13 cellular contexts compared by ENCODE assay signal in the genomic region with DNA sequence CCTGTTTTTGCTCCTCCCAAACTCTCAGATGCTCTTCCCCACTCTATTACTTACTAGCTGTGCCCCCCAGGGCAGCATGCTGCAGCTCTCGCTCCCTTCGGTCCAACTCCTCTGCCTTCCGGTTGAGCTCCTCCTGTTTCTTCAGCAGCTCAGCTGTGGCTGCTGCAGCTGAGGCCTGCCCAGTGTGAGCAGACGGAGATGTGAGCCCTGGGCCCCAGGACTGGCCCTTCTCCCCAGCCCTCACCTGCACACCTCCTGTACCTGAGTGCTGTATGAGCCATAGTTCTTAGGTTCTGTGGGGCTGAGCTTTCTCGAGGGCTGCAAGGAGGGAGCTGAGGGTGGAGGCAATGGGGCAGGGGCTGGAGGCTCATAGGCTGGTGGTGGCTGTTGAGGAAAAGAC. TPM values are rescaled to one million over a fixed set of nuclear protein-coding genes. Genes with fewer than 3 reads are reported as not detected.
DNase-seq lines count a peak whose midpoint lies in the region; ATAC-seq and TF ChIP-seq lines count a peak whose summit lies in the region.
"Had no signal": no experiment of that assay in that cellular context is flagged by ENCODE, and none has a peak within 500 bp of the region (broad histone marks: within the 10 kb centered on the region; RNA-seq: fewer than 3 reads in every experiment).

No MANE protein-coding gene starts in this region.

- no peak for ATAC-seq in stimulated activated naive CD8-positive, alpha-beta T cell treated with anti-CD3 and anti-CD28 coated beads, Interleukin-15, Interleukin-2, amounts not matched to agents 100 U/mL and 50 U/mL, for 24 hours
- ATAC-seq in T-helper 17 cell (no peak), right cardiac atrium (no peak)

- H3K27me3 ChIP-seq in right cardiac atrium (ENCODE audit: control insufficient read depth, insufficient read depth) (no peaks in the 10 kb centered on the region), vagina (no peaks in the 10 kb centered on the region)

- no peak for TF ChIP-seq POLR2A in vagina (IDR thresholded peaks at IDR 0.05)

- H3K4me1 Mint-ChIP-seq in stimulated activated naive CD8-positive, alpha-beta T cell treated with anti-CD3 and anti-CD28 coated beads, Interleukin-15, Interleukin-2, amounts not matched to agents 100 ng/mL and 50 ng/mL, for 24 hours (ENCODE audit: low read depth), result peaks cover 46% of the 10 kb centered on the region
- H3K4me1 Mint-ChIP-seq in T-helper 17 cell (peaks cover 42% of the 10 kb centered on the region), glutamatergic neuron (ENCODE audit: low read depth, unreplicated experiment) (peaks cover 23% of the 10 kb centered on the region)

- no peak for DNase-seq in stimulated activated naive CD8-positive, alpha-beta T cell treated with anti-CD3 and anti-CD28 coated beads, Interleukin-15, Interleukin-2, amounts not matched to agents 100 U/mL and 50 U/mL, for 24 hours
- DNase-seq in T-helper 17 cell (no peak), glutamatergic neuron (no peak), right cardiac atrium (no peak), vagina (ENCODE audit: extremely low spot score in 2 of 2) (no peak), NCI-H2081 (lab: John Stamatoyannopoulos, UW) (no peak), coronary artery (ENCODE audit: low spot score) (no peak)
- DNase-seq: NCI-H69; stimulated activated CD4-positive, alpha-beta T cell treated with anti-CD3 and anti-CD28 coated beads, Interleukin-2, amount 100 ng/mL, for 24 hours; T1000 had no signal

- H3K4me3 Mint-ChIP-seq in stimulated activated naive CD8-positive, alpha-beta T cell treated with anti-CD3 and anti-CD28 coated beads, Interleukin-15, Interleukin-2, amounts not matched to agents 100 ng/mL and 50 ng/mL, for 24 hours, result peak overlapping the region; percentile 90
- H3K4me3 Mint-ChIP-seq in T-helper 17 cell (peak overlapping the region; percentile 53), glutamatergic neuron (ENCODE audit: unreplicated experiment) (peak overlapping the region; percentile 57)

- peaks cover 75% of the 10 kb centered on the region for H3K36me3 Mint-ChIP-seq in stimulated activated naive CD8-positive, alpha-beta T cell treated with anti-CD3 and anti-CD28 coated beads, Interleukin-15, Interleukin-2, amounts not matched to agents 100 ng/mL and 50 ng/mL, for 24 hours (ENCODE audit: low read depth)
- H3K36me3 Mint-ChIP-seq in T-helper 17 cell (ENCODE audit: low read depth) (peaks cover 11% of the 10 kb centered on the region), glutamatergic neuron (ENCODE audit: unreplicated experiment) (peaks cover 17% of the 10 kb centered on the region)

- peaks cover 7% of the 10 kb centered on the region for H3K4me1 ChIP-seq in right cardiac atrium (ENCODE audit: control insufficient read depth, insufficient read depth, low read length)
- peaks cover 34% of the 10 kb centered on the region for H3K4me1 ChIP-seq in vagina

- H3K27ac Mint-ChIP-seq in stimulated activated naive CD8-positive, alpha-beta T cell treated with anti-CD3 and anti-CD28 coated beads, Interleukin-15, Interleukin-2, amounts not matched to agents 100 ng/mL and 50 ng/mL, for 24 hours, result peak overlapping the region; percentile 94
- H3K27ac Mint-ChIP-seq in T-helper 17 cell (peak overlapping the region; percentile 99), glutamatergic neuron (ENCODE audit: unreplicated experiment) (no peak overlapping the region)

- intact Hi-C loops in right cardiac atrium (cut with DNase I), result loop anchor here in 1 of 4 donors (10.0 kb wide), 1 partner anchor 255 kb away; no protein-coding TSS in a partner anchor
- intact Hi-C loops in vagina (cut with DNase I), result no loop called here

- H3K4me3 ChIP-seq in right cardiac atrium (ENCODE audit: low read length) (no peak overlapping the region), vagina (no peak overlapping the region), coronary artery (no peak overlapping the region)

- peaks cover 0 to 29% of the 10 kb centered on the region in 2 donors for H3K36me3 ChIP-seq in vagina

- H3K9me3 Mint-ChIP-seq in stimulated activated naive CD8-positive, alpha-beta T cell treated with anti-CD3 and anti-CD28 coated beads, Interleukin-15, Interleukin-2, amounts not matched to agents 100 ng/mL and 50 ng/mL, for 24 hours, result no peaks in the 10 kb centered on the region
- H3K9me3 Mint-ChIP-seq in glutamatergic neuron (ENCODE audit: unreplicated experiment), result peaks cover 21% of the 10 kb centered on the region

- H3K27ac ChIP-seq in right cardiac atrium (ENCODE audit: low read length) (no peak overlapping the region), vagina (no peak overlapping the region), coronary artery (no peak overlapping the region)
- H3K27ac ChIP-seq: prostate gland had no signal

- H3K9me3 ChIP-seq in T-helper 17 cell (ENCODE audit: control insufficient read depth, low read length, poor library complexity, severe bottlenecking), result no peaks in the 10 kb centered on the region
- no peaks in the 10 kb centered on the region for H3K9me3 ChIP-seq in right cardiac atrium (ENCODE audit: control insufficient read depth, low read length)
- no peaks in the 10 kb centered on the region for H3K9me3 ChIP-seq in vagina
- H3K9me3 ChIP-seq: prostate gland had no signal

- WGBS in right cardiac atrium, result 92% methylated on average over 5 of the region's 5 CpGs

- no peaks in the 10 kb centered on the region for H3K27me3 Mint-ChIP-seq in stimulated activated naive CD8-positive, alpha-beta T cell treated with anti-CD3 and anti-CD28 coated beads, Interleukin-15, Interleukin-2, amounts not matched to agents 100 ng/mL and 50 ng/mL, for 24 hours
- no peaks in the 10 kb centered on the region for H3K27me3 Mint-ChIP-seq in T-helper 17 cell
- peaks cover 15% of the 10 kb centered on the region for H3K27me3 Mint-ChIP-seq in glutamatergic neuron (ENCODE audit: unreplicated experiment)

- TF ChIP-seq CTCF in glutamatergic neuron (IDR thresholded peaks at IDR 0.05; ENCODE audit: partially characterized antibody, unreplicated experiment), result no peak
- TF ChIP-seq CTCF in vagina (IDR thresholded peaks at IDR 0.05), result no peak
- no peak for TF ChIP-seq CTCF in coronary artery (IDR thresholded peaks at IDR 0.05)

RNA-seq across cellular contexts. Expression of gene SCAMP3, which starts 1.9 kb away (rescaled TPM):
- total RNA-seq in T-helper 17 cell (10 to 100 TPM; 60.1 to 69.4 TPM), glutamatergic neuron (ENCODE audit: unreplicated experiment) (65.8 TPM), right cardiac atrium (10 to 100 TPM; 50.3 to 65.2 (median 54.9) TPM), vagina (44.7 TPM)
- 59.3 TPM for polyA plus RNA-seq in right cardiac atrium

RNA-seq across cellular contexts. Expression of gene ENTREP3, which starts 5.0 kb away (rescaled TPM):
- total RNA-seq in T-helper 17 cell (1 to 10 TPM; 8.6 to 9.3 TPM), glutamatergic neuron (ENCODE audit: unreplicated experiment) (51.2 TPM), right cardiac atrium (10 to 100 TPM; 14.2 to 22.3 (median 15.8) TPM), vagina (21.1 TPM)
- polyA plus RNA-seq in right cardiac atrium, result 9.4 TPM

RNA-seq across cellular contexts. Expression of gene CLK2, which starts 13.0 kb away (rescaled TPM):
- total RNA-seq in T-helper 17 cell (10 to 100 TPM; 54.8 to 57.8 TPM), glutamatergic neuron (ENCODE audit: unreplicated experiment) (74.8 TPM), right cardiac atrium (10 to 100 TPM; 19.4 to 26.2 (median 22.5) TPM), vagina (48.1 TPM)
- polyA plus RNA-seq in right cardiac atrium, result 21.8 TPM

RNA-seq across cellular contexts. Expression of gene HCN3, which starts 17.0 kb away (rescaled TPM):
- 1 to 10 TPM; 1.3 to 1.5 TPM for total RNA-seq in T-helper 17 cell
- total RNA-seq in glutamatergic neuron (ENCODE audit: unreplicated experiment), result 30.5 TPM
- total RNA-seq in right cardiac atrium, result 1 to 10 TPM in 2 of 4 donors, under 1 TPM in 2; 0.92 to 1.4 (median 1.1) TPM
- polyA plus RNA-seq in right cardiac atrium, result 0.77 TPM
- total RNA-seq in vagina, result 4.2 TPM

RNA-seq across cellular contexts. Expression of gene PKLR, which starts 41.0 kb away (rescaled TPM):
- total RNA-seq in T-helper 17 cell, result not detected
- not detected for total RNA-seq in glutamatergic neuron (ENCODE audit: unreplicated experiment)
- not detected for total RNA-seq in right cardiac atrium
- not detected for polyA plus RNA-seq in right cardiac atrium
- total RNA-seq in vagina, result not detected
- total RNA-seq: lung microvascular endothelial cell, prostate gland had no signal
